Comparison of ENCODE assay signal across 20 cellular contexts in genomic region chr11:127255239-127255638, GRCh38.
"Had no signal": no experiment of that assay in that cellular context is flagged by ENCODE, and none has a peak within 500 bp of the region (broad histone marks: within the 10 kb centered on the region; RNA-seq: fewer than 3 reads in every experiment).

No MANE protein-coding gene starts in this region.

- ATAC-seq: effector memory CD8-positive, alpha-beta T cell; gastrocnemius medialis; left lung; stimulated activated naive CD8-positive, alpha-beta T cell treated with anti-CD3 and anti-CD28 coated beads, Interleukin-15, Interleukin-2, amounts not matched to agents 100 U/mL and 50 U/mL, for 24 hours had no signal

- H3K27me3 Mint-ChIP-seq: dendritic cell treated with granulocyte-macrophage colony-stimulating factor and Interleukin-4, amounts not matched to agents 40 ng/mL and 50 ng/mL, for 4 days; effector memory CD8-positive, alpha-beta T cell; naive B cell had no signal

- H3K9me3 Mint-ChIP-seq: dendritic cell treated with granulocyte-macrophage colony-stimulating factor and Interleukin-4, amounts not matched to agents 40 ng/mL and 50 ng/mL, for 4 days; type B pancreatic cell had no signal

- H3K27me3 ChIP-seq: esophagus muscularis mucosa, gastrocnemius medialis, heart right ventricle, left lung, right atrium auricular region, thyroid gland had no signal

- H3K4me1 Mint-ChIP-seq: naive B cell had no signal

- DNase-seq: effector memory CD8-positive, alpha-beta T cell; gastrocnemius medialis; heart right ventricle; islet precursor cell; left lung; mesenchymal stem cell; midbrain; naive B cell; nephron progenitor cell; stimulated activated CD4-positive, alpha-beta T cell treated with anti-CD3 and anti-CD28 coated beads, Interleukin-2, amount 100 ng/mL, for 48 hours; stimulated activated naive CD8-positive, alpha-beta T cell treated with anti-CD3 and anti-CD28 coated beads, Interleukin-15, Interleukin-2, amounts not matched to agents 100 U/mL and 50 U/mL, for 24 hours; thyroid gland had no signal

- H3K36me3 ChIP-seq: esophagus muscularis mucosa, gastrocnemius medialis, heart right ventricle, left lung, right atrium auricular region, suprapubic skin, thyroid gland had no signal

- H3K4me3 Mint-ChIP-seq: dendritic cell treated with granulocyte-macrophage colony-stimulating factor and Interleukin-4, amounts not matched to agents 40 ng/mL and 50 ng/mL, for 4 days; effector memory CD8-positive, alpha-beta T cell; naive B cell; nephron progenitor cell; type B pancreatic cell had no signal

- H3K4me3 ChIP-seq: esophagus muscularis mucosa, gastrocnemius medialis, heart right ventricle, left lung, lung, right atrium auricular region, smooth muscle cell, suprapubic skin, thyroid gland had no signal

- H3K27ac ChIP-seq: epithelial cell of prostate, esophagus muscularis mucosa, gastrocnemius medialis, heart right ventricle, left lung, right atrium auricular region, suprapubic skin, thyroid gland had no signal

- H3K27ac Mint-ChIP-seq: dendritic cell treated with granulocyte-macrophage colony-stimulating factor and Interleukin-4, amounts not matched to agents 40 ng/mL and 50 ng/mL, for 4 days; effector memory CD8-positive, alpha-beta T cell; naive B cell; nephron progenitor cell; type B pancreatic cell had no signal

- H3K9me3 ChIP-seq: esophagus muscularis mucosa, gastrocnemius medialis, heart right ventricle, left lung, right atrium auricular region, suprapubic skin, thyroid gland had no signal

- H3K4me1 ChIP-seq: gastrocnemius medialis, left lung, suprapubic skin, thyroid gland had no signal

- H3K36me3 Mint-ChIP-seq: naive B cell, type B pancreatic cell had no signal

- H3K4me2 ChIP-seq: smooth muscle cell had no signal
